ENCODE assay signal across 10 cellular contexts in the genomic region with DNA sequence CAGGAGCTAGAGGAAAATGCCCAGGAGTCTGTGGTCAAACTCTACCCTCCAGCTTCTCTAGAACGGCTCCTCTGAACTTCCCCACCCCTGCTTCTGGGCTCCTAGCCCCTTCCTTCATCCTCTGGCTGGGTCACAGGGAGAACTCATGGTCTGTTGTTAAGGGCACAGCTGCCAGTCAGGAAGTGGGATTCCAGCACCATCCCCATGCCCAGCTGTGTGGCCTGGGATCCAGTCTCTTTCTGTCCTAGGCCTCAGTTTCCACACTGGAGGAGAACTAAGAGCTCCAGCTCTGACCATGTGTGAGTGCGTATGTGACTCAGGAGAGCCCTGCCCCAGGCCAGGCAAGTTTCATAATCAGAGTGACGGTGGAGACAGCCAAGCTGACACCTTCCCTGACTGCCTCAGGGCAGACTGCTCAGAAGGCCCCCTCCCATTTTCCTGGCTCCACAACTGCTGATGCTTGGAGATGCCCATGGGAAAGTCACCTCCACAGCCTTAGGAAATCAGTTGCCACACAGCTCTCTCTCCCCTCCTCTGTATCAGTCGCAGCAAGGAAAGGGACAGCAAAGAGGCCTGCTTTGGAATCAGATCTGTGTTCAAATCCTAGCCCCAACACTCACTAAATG. TPM values are rescaled to one million over a fixed set of nuclear protein-coding genes. Genes with fewer than 3 reads are reported as not detected.
DNase-seq lines count a peak whose midpoint lies in the region; ATAC-seq and TF ChIP-seq lines count a peak whose summit lies in the region.
"Had no signal": no experiment of that assay in that cellular context is flagged by ENCODE, and none has a peak within 500 bp of the region (broad histone marks: within the 10 kb centered on the region; RNA-seq: fewer than 3 reads in every experiment).

No MANE protein-coding gene starts in this region.

- no peak overlapping the region for H2BK12ac ChIP-seq in trophoblast cell (ENCODE audit: low read length)

- no CpG with 5 or more reads among the region's 4 CpGs for WGBS in trophoblast cell (ENCODE audit: extremely low coverage, insufficient coverage, insufficient read length)

- no peak overlapping the region for H3K18ac ChIP-seq in trophoblast cell (ENCODE audit: low read length)

- no peak overlapping the region for H3K4me2 ChIP-seq in trophoblast cell (ENCODE audit: low read length)

- ATAC-seq in GM21825 (IDR thresholded peaks at IDR 0.05; ENCODE audit: unreplicated experiment): no peak
- no peak for ATAC-seq in GM21515 (IDR thresholded peaks at IDR 0.05; ENCODE audit: unreplicated experiment)

- H4K12ac ChIP-seq in trophoblast cell (ENCODE audit: low read depth, low read length): no peak overlapping the region

- H3K23ac ChIP-seq in trophoblast cell (ENCODE audit: low read length): no peak overlapping the region

- H3K4me1 ChIP-seq in NT2/D1 (ENCODE audit: insufficient read depth, insufficient read length): peaks cover 29% of the 10 kb centered on the region
- peaks cover 18 to 20% of the 10 kb centered on the region in 2 experiments for H3K4me1 ChIP-seq in trophoblast cell (ENCODE audit: control insufficient read depth in 1 of 2, insufficient read depth in 2 of 2, low read length in 2 of 2)

- no peak overlapping the region for H2AFZ ChIP-seq in trophoblast cell (ENCODE audit: insufficient read depth, low read length, poor library complexity)

- no peak overlapping the region for H3K14ac ChIP-seq in trophoblast cell (ENCODE audit: low read length)

- H2BK120ac ChIP-seq in trophoblast cell (ENCODE audit: insufficient read depth, low read length, poor library complexity): no peak overlapping the region

- H3K27me3 ChIP-seq in NT2/D1 (ENCODE audit: insufficient read depth, insufficient read length) (peaks cover 11% of the 10 kb centered on the region), trophoblast cell (ENCODE audit: insufficient read depth, low read length) (no peaks in the 10 kb centered on the region)

- peak; percentile 70 for DNase-seq in EL
- DNase-seq in NT2/D1 (ENCODE audit: low read depth, low spot score): no peak
- peak; percentile 97 for DNase-seq in epithelial cell of esophagus (ENCODE audit: low read depth)
- peak; percentile 98 to 99 for DNase-seq in trophoblast cell
- DNase-seq in NCI-H128 (lab: John Stamatoyannopoulos, UW; ENCODE audit: unreplicated experiment): no peak
- DNase-seq in NAMALWA (ENCODE audit: low spot score): no peak
- DNase-seq: NCI-H1694 treated with DMSO at 0.1 percent for 48 hours had no signal

- H3K36me3 ChIP-seq in NT2/D1 (ENCODE audit: insufficient read depth, insufficient read length, low read length) (peaks cover 37% of the 10 kb centered on the region), trophoblast cell (ENCODE audit: control insufficient read depth in 1 of 2, insufficient read depth in 2 of 2, low read length in 2 of 2) (peaks cover 0 to 4% of the 10 kb centered on the region in 2 experiments)
- H3K36me3 ChIP-seq: neutrophil had no signal

- H2AK5ac ChIP-seq in trophoblast cell (ENCODE audit: low read length): no peak overlapping the region

- H3K9ac ChIP-seq in NT2/D1 (ENCODE audit: insufficient read length, low read depth) (peak overlapping the region; percentile 87), trophoblast cell (ENCODE audit: low read length) (no peak overlapping the region)

- H3K79me2 ChIP-seq in trophoblast cell (ENCODE audit: control insufficient read depth, insufficient read depth, low read length, poor library complexity): no peaks in the 10 kb centered on the region

- H3K27ac ChIP-seq in trophoblast cell (ENCODE audit: low read depth, low read length): no peak overlapping the region
- H3K27ac ChIP-seq: neutrophil had no signal

- H3K9me3 ChIP-seq in NT2/D1 (ENCODE audit: insufficient read depth, low read length) (no peaks in the 10 kb centered on the region), trophoblast cell (ENCODE audit: insufficient read depth, low read depth, low read length) (peaks cover 5% of the 10 kb centered on the region)
- H3K9me3 ChIP-seq: neutrophil had no signal

- no peak overlapping the region for H4K91ac ChIP-seq in trophoblast cell (ENCODE audit: low read depth, low read length)

- no peak overlapping the region for H2BK5ac ChIP-seq in trophoblast cell (ENCODE audit: low read depth, low read length, poor library complexity)

- no peak overlapping the region for H4K8ac ChIP-seq in trophoblast cell (ENCODE audit: low read depth, low read length)

- peaks cover 2% of the 10 kb centered on the region for H3K79me1 ChIP-seq in trophoblast cell (ENCODE audit: low read length)

- H3K4me3 ChIP-seq in NT2/D1 (ENCODE audit: insufficient read length, low read depth) (peak overlapping the region; percentile 1), epithelial cell of esophagus (ENCODE audit: low read length) (peak overlapping the region; percentile 62), trophoblast cell (ENCODE audit: low read depth, low read length) (no peak overlapping the region)

- no peak for TF ChIP-seq CTCF in epithelial cell of esophagus (IDR thresholded peaks at IDR 0.05; ENCODE audit: insufficient read depth, low read depth, low read length, missing control alignments)

- H3K4ac ChIP-seq in trophoblast cell (ENCODE audit: low read depth, low read length): no peak overlapping the region

RNA-seq across cellular contexts. Expression of gene IGSF8, which starts 1.8 kb away (rescaled TPM):
- polyA plus RNA-seq in trophoblast cell (2013): 15.2 and 17.0 TPM in 2 replicates

RNA-seq across cellular contexts. Expression of gene KCNJ9, which starts 15.3 kb away (rescaled TPM):
- not detected in 2 replicates for polyA plus RNA-seq in trophoblast cell (2013)

RNA-seq across cellular contexts. Expression of gene ATP1A2, which starts 19.0 kb away (rescaled TPM):
- polyA plus RNA-seq in trophoblast cell (2013): not detected in 2 replicates

RNA-seq across cellular contexts. Expression of gene KCNJ10, which starts 26.6 kb away (rescaled TPM):
- 0.08 and 0.14 TPM in 2 replicates for polyA plus RNA-seq in trophoblast cell (2013)

RNA-seq across cellular contexts. Expression of gene ATP1A4, which starts 54.8 kb away (rescaled TPM):
- 27.2 and 30.9 TPM in 2 replicates for polyA plus RNA-seq in trophoblast cell (2013)

Comparison
In these comparisons a context has a peak if more than half of its experiments do, and no peak if none do; other contexts are left out.
1. DNase-seq: peak in EL (single experiment), epithelial cell of esophagus (single experiment) and trophoblast cell (2 of 2); none in NT2/D1 (single experiment), NCI-H128 (single experiment) and NAMALWA (single experiment).